In the genomic region with DNA sequence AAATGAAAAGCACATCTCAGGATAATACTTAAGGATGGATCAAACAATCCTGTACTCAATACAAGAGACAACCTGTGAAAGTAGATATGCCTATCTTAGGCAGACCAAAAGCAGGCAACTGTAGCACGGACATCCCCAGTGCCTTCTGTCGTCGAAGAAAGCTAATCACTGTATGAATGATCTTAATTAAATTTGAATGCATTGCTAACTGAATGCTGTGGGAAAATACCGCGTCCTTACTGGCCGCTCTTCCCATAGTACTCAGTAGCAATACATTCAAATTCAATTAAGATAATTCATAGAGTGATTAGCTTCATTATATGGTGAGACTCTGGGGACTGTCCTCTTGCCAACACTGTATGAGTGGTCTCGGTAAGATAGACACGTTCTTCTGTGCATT, we compare ENCODE assay signal across 13 cellular contexts.
DNase-seq lines count a peak whose midpoint lies in the region; ATAC-seq, FAIRE-seq and TF ChIP-seq lines count a peak whose summit lies in the region.
"Had no signal": no experiment of that assay in that cellular context is flagged by ENCODE, and none has a peak within 500 bp of the region (broad histone marks: within the 10 kb centered on the region; RNA-seq: fewer than 3 reads in every experiment).

No MANE protein-coding gene starts in this region.

- POLR2A ChIA-PET in activated B cell treated with CpG ODN at 0.5 μM for 24 hours (lab: Charles Lee) (interaction anchor here (0.9 to 1.6 kb wide), 6 partner anchors 8 to 63 kb away, joined by 3 to 7 read pairs (median 4); no protein-coding TSS in a partner anchor), HepG2 (lab: Yijun Ruan, JAX) (no interaction called here)

- TF ChIP-seq POLR2A in transverse colon (IDR thresholded peaks at IDR 0.05) = no peak
- no peak for TF ChIP-seq POLR2A in HepG2 (IDR thresholded peaks at IDR 0.05; ENCODE audit: insufficient read depth in 1 of 2, low read depth in 2 of 2, low read length in 2 of 2)

- H3K36me3 ChIP-seq in transverse colon = no peaks in the 10 kb centered on the region
- H3K36me3 ChIP-seq in HepG2 (replicated peaks in 1 of 2; ENCODE audit: control insufficient read depth in 1 of 2, insufficient read depth in 2 of 2, low read length in 2 of 2) = no peaks in the 10 kb centered on the region
- H3K36me3 ChIP-seq: adrenal gland had no signal

- no peaks in the 10 kb centered on the region for H3K79me2 ChIP-seq in HepG2 (ENCODE audit: insufficient read depth, low read length)
- H3K79me2 ChIP-seq: hepatocyte had no signal

- BruUV-seq in HepG2 (replicated peaks; lab: Mats Ljungman, UMichigan) = no TSS peak

- peak overlapping the region; percentile 87 for H3K27ac Mint-ChIP-seq in activated naive CD4-positive, alpha-beta T cell treated with anti-CD3 and anti-CD28 coated beads, Interleukin-2, amount 10 ng/mL, durations not matched to agents 7 days and 5 days
- H3K27ac Mint-ChIP-seq in activated B cell treated with CpG ODN at 0.5 μM for 24 hours = peak overlapping the region; percentile 81
- peak overlapping the region; percentile 61 to 84 (median 74) for H3K27ac Mint-ChIP-seq in immature natural killer cell

- peak overlapping the region; percentile 88 for H3K4me3 Mint-ChIP-seq in activated naive CD4-positive, alpha-beta T cell treated with anti-CD3 and anti-CD28 coated beads, Interleukin-2, amount 10 ng/mL, durations not matched to agents 7 days and 5 days
- H3K4me3 Mint-ChIP-seq in activated B cell treated with CpG ODN at 0.5 μM for 24 hours (peak overlapping the region; percentile 80), immature natural killer cell (peak overlapping the region; percentile 53 to 92 (median 81))

- no peak for DNase-seq in activated naive CD4-positive, alpha-beta T cell treated with anti-CD3 and anti-CD28 coated beads, Interleukin-2, amount 10 ng/mL, durations not matched to agents 7 days and 5 days
- no peak for DNase-seq in activated naive CD4-positive, alpha-beta T cell (lab: John Stamatoyannopoulos, UW)
- DNase-seq in activated B cell treated with CpG ODN at 0.5 μM for 24 hours = no peak
- no peak for DNase-seq in immature natural killer cell
- DNase-seq in transverse colon = no peak
- no peak for DNase-seq in NCI-H146 treated with DMSO at 0.1 percent for 48 hours (lab: John Stamatoyannopoulos, UW; ENCODE audit: unreplicated experiment)
- DNase-seq in HTR-8/SVneo (ENCODE audit: insufficient read length, low spot score) = no peak
- no peak for DNase-seq in HepG2 (ENCODE audit: low spot score)
- DNase-seq: adrenal gland, mammary epithelial cell, NCI-H226, trophoblast cell had no signal

- intact Hi-C loops in activated B cell treated with CpG ODN at 0.5 μM for 24 hours (cut with micrococcal nuclease) (loop anchor here (1.0 to 10.0 kb wide), 7 partner anchors 9 to 1963 kb away; a partner anchor contains a TSS), transverse colon (cut with DNase I; ENCODE audit: low total_unique reads) (no loop called here), HepG2 (cut with micrococcal nuclease; ENCODE audit: unreplicated experiment) (no loop called here)

- ATAC-seq in activated B cell treated with CpG ODN at 0.5 μM for 24 hours (ENCODE audit: low read depth) (peak; percentile 40), HepG2 (no peak)

- CTCF ChIA-PET in activated naive CD4-positive, alpha-beta T cell treated with anti-CD3 and anti-CD28 coated beads, Interleukin-2, amount 10 ng/mL, durations not matched to agents 7 days and 5 days (lab: Charles Lee) = interaction anchor here (1.3 kb wide), 1 partner anchor 18 kb away, joined by 4 read pairs; no protein-coding TSS in a partner anchor
- CTCF ChIA-PET in activated B cell treated with CpG ODN at 0.5 μM for 24 hours (lab: Charles Lee) = interaction anchor here (0.7 kb wide), 1 partner anchor 40 kb away, joined by 3 read pairs; no protein-coding TSS in a partner anchor
- CTCF ChIA-PET in HepG2 (lab: Yijun Ruan, JAX; ENCODE audit: low intra/inter-chr PET ratio, low total read pairs) = no interaction called here

- peaks cover 64% of the 10 kb centered on the region for H3K36me3 Mint-ChIP-seq in activated naive CD4-positive, alpha-beta T cell treated with anti-CD3 and anti-CD28 coated beads, Interleukin-2, amount 10 ng/mL, durations not matched to agents 7 days and 5 days
- H3K36me3 Mint-ChIP-seq in activated B cell treated with CpG ODN at 0.5 μM for 24 hours (ENCODE audit: low read depth) (peaks cover 14% of the 10 kb centered on the region), immature natural killer cell (peaks cover 0 to 4% (median 0%) of the 10 kb centered on the region in 3 donors)

- H4K20me1 ChIP-seq in HepG2 (ENCODE audit: insufficient read depth, low read length) = no peaks in the 10 kb centered on the region

- no peak overlapping the region for H3K4me2 ChIP-seq in HepG2 (ENCODE audit: low read depth, low read length)
- H3K4me2 ChIP-seq: hepatocyte had no signal

- H3K4me1 ChIP-seq in transverse colon = peaks cover 0 to 19% (median 5%) of the 10 kb centered on the region in 4 donors
- H3K4me1 ChIP-seq in HepG2 (ENCODE audit: insufficient read depth, low read length) = no peaks in the 10 kb centered on the region

- in situ Hi-C loops in transverse colon (cut with MboI; ENCODE audit: low pct_ligation_motif_present in 1 of 4, low pct_unique_long_range_greater_than_20kb in 1 of 4, low sequenced_read_pairs in 3 of 4) = no loop called here
- in situ Hi-C loops in HepG2 (cut with HindIII; ENCODE audit: extremely low pct_ligation_motif_present, low pct_unique_long_range_greater_than_20kb) = no loop called here

- no peak for TF ChIP-seq EP300 in transverse colon (IDR thresholded peaks at IDR 0.05; ENCODE audit: low read depth)
- TF ChIP-seq EP300 in HepG2 (IDR thresholded peaks at IDR 0.05; ENCODE audit: low read depth in 2 of 2, low read length in 2 of 2) = no peak
- TF ChIP-seq EP300 in HepG2 (CRISPR knock-in tag; IDR thresholded peaks at IDR 0.05; ENCODE audit: borderline replicate concordance) = no peak

- 61 to 73% methylated on average over 8 of the region's 8 CpGs for WGBS in transverse colon (ENCODE audit: low coverage in 1 of 2), 2 donors
- 19% methylated on average over 8 of the region's 8 CpGs for WGBS in HepG2 (ENCODE audit: low lambda C conversion rate)

- H3K27me3 ChIP-seq in transverse colon (no peaks in the 10 kb centered on the region), HepG2 (ENCODE audit: control insufficient read depth in 1 of 2, insufficient read depth in 2 of 2, low read length in 2 of 2) (0 out of 5 replicates have a peak, but pooled peaks cover 0 to 4% of the 10 kb centered on the region in 2 experiments)
- H3K27me3 ChIP-seq: adrenal gland, hepatocyte had no signal

- peaks cover 79% of the 10 kb centered on the region for H3K4me1 Mint-ChIP-seq in activated naive CD4-positive, alpha-beta T cell treated with anti-CD3 and anti-CD28 coated beads, Interleukin-2, amount 10 ng/mL, durations not matched to agents 7 days and 5 days
- H3K4me1 Mint-ChIP-seq in activated B cell treated with CpG ODN at 0.5 μM for 24 hours = peaks cover 86% of the 10 kb centered on the region
- peaks cover 84 to 97% of the 10 kb centered on the region in 2 donors for H3K4me1 Mint-ChIP-seq in immature natural killer cell

- TF ChIP-seq RAD21 in HepG2 (CRISPR knock-in tag; IDR thresholded peaks at IDR 0.05) = no peak

- H3K4me3 ChIP-seq in transverse colon = peak overlapping the region in 1 of 4 donors; percentile 26
- H3K4me3 ChIP-seq in HepG2 (replicated peaks in 1 of 3; ENCODE audit: insufficient read depth in 1 of 3, low read depth in 2 of 3, low read length in 3 of 3) = no peak overlapping the region
- H3K4me3 ChIP-seq: hepatocyte had no signal

- FAIRE-seq in HTR-8/SVneo (lab: Jason Lieb, UNC) = no peak
- no peak for FAIRE-seq in HepG2 (lab: Jason Lieb, UNC)

- no peak overlapping the region for H2AFZ ChIP-seq in HepG2 (ENCODE audit: low read length)
- H2AFZ ChIP-seq: hepatocyte had no signal

- no peak for TF ChIP-seq CTCF in activated B cell treated with CpG ODN at 0.5 μM for 24 hours (IDR thresholded peaks at IDR 0.05)
- TF ChIP-seq CTCF in transverse colon (IDR thresholded peaks at IDR 0.05) = no peak
- no peak for TF ChIP-seq CTCF in HepG2 (CRISPR knock-in tag; IDR thresholded peaks at IDR 0.05)

- no peak overlapping the region for H3K9ac ChIP-seq in HepG2 (ENCODE audit: insufficient read depth, low read depth, low read length)

- no peaks in the 10 kb centered on the region for H3K9me3 ChIP-seq in transverse colon
- H3K9me3 ChIP-seq in HepG2 (ENCODE audit: low read length) = no peaks in the 10 kb centered on the region
- H3K9me3 ChIP-seq: adrenal gland had no signal

- H3K27ac ChIP-seq in transverse colon (peak overlapping the region; percentile 57 to 68 (median 61)), HepG2 (ENCODE audit: extremely low read length, insufficient read depth, low read length) (no peak overlapping the region)
- H3K27ac ChIP-seq: hepatocyte had no signal

- no peaks in the 10 kb centered on the region for H3K27me3 Mint-ChIP-seq in activated naive CD4-positive, alpha-beta T cell treated with anti-CD3 and anti-CD28 coated beads, Interleukin-2, amount 10 ng/mL, durations not matched to agents 7 days and 5 days
- no peaks in the 10 kb centered on the region for H3K27me3 Mint-ChIP-seq in activated B cell treated with CpG ODN at 0.5 μM for 24 hours
- peaks cover 0 to 1% (median 0%) of the 10 kb centered on the region in 3 donors for H3K27me3 Mint-ChIP-seq in immature natural killer cell (ENCODE audit: low read depth in 3 of 3)

- H3K9me3 Mint-ChIP-seq in activated naive CD4-positive, alpha-beta T cell treated with anti-CD3 and anti-CD28 coated beads, Interleukin-2, amount 10 ng/mL, durations not matched to agents 7 days and 5 days = no peaks in the 10 kb centered on the region
- H3K9me3 Mint-ChIP-seq in activated B cell treated with CpG ODN at 0.5 μM for 24 hours = no peaks in the 10 kb centered on the region
- H3K9me3 Mint-ChIP-seq in immature natural killer cell = no peaks in the 10 kb centered on the region

TF ChIP-seq in HepG2, 621 proteins besides CTCF, POLR2A, EP300 and RAD21 (continues in another document):
- TF ChIP-seq, protein P1, sequence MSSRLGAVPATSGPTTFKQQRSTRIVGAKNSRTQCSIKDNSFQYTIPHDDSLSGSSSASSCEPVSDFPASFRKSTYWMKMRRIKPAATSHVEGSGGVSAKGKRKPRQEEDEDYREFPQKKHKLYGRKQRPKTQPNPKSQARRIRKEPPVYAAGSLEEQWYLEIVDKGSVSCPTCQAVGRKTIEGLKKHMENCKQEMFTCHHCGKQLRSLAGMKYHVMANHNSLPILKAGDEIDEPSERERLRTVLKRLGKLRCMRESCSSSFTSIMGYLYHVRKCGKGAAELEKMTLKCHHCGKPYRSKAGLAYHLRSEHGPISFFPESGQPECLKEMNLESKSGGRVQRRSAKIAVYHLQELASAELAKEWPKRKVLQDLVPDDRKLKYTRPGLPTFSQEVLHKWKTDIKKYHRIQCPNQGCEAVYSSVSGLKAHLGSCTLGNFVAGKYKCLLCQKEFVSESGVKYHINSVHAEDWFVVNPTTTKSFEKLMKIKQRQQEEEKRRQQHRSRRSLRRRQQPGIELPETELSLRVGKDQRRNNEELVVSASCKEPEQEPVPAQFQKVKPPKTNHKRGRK (CRISPR knock-in tag; IDR thresholded peaks at IDR 0.05) = no peak
- no peak for TF ChIP-seq ZNF230 (CRISPR knock-in tag; IDR thresholded peaks at IDR 0.05)
- TF ChIP-seq XRCC5 (optimal IDR thresholded peaks at IDR 0.05; ENCODE audit: low read length) = no peak
- TF ChIP-seq SAP130 (CRISPR knock-in tag; IDR thresholded peaks at IDR 0.05; ENCODE audit: low read depth) = no peak
- TF ChIP-seq JUND (CRISPR knock-in tag; IDR thresholded peaks at IDR 0.05) = no peak
- TF ChIP-seq TOE1 (CRISPR knock-in tag; IDR thresholded peaks at IDR 0.05) = no peak
